In the genomic region with DNA sequence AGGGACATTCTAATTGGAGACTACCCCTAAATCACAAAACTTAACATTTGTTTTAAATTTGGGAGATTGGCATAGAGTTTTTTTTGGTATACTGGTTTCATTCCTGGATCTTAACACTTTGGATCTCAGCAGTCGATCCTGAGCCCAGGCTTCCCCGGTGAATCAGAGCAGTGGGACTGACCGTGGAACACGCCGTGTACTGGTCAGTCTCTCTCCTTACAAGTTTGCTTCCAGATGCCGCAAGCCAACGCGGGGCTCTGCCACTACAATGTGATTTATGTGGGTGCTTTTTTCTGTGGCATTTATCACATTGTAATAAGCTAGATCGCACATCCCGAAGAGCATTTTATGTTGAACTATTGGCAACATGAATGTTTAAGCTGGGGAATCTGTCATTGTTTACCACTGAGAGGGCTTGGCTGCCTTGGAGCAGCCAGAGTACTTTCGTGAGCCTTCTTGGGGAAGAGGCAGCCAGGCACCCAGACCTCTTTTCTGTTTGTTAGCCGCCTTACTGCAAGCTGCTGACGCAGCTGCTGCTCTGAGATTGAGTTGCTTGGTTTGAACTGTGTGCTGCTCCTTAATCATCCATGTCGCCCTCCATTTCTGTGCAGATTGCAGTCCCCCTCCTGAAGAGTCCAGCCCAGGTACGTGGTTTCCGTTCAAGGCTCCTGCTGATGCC, we compare ENCODE assay signal across 17 cellular contexts. TPM values are rescaled to one million over a fixed set of nuclear protein-coding genes. Genes with fewer than 3 reads are reported as not detected.
DNase-seq lines count a peak whose midpoint lies in the region; ATAC-seq and TF ChIP-seq lines count a peak whose summit lies in the region.
"Had no signal": no experiment of that assay in that cellular context is flagged by ENCODE, and none has a peak within 500 bp of the region (broad histone marks: within the 10 kb centered on the region; RNA-seq: fewer than 3 reads in every experiment).

No MANE protein-coding gene starts in this region.

- H3K36me3 Mint-ChIP-seq in CD8-positive, alpha-beta T cell = peaks cover 87% of the 10 kb centered on the region
- peaks cover 73% of the 10 kb centered on the region for H3K36me3 Mint-ChIP-seq in endodermal cell (ENCODE audit: low read depth)

- H3K27ac Mint-ChIP-seq in CD8-positive, alpha-beta T cell = peak overlapping the region; percentile 79
- H3K27ac Mint-ChIP-seq in endodermal cell = peak overlapping the region; percentile 52

- no peak for ATAC-seq in CD8-positive, alpha-beta T cell
- no peak for ATAC-seq in SK-N-SH treated with all-trans-retinoic acid at 6 μM for 48 hours
- no peak for ATAC-seq in GM21786 (IDR thresholded peaks at IDR 0.05; ENCODE audit: unreplicated experiment)
- ATAC-seq: upper lobe of right lung had no signal

- 94 to 96% methylated on average over 16 of the region's 16 CpGs for WGBS in endodermal cell (ENCODE audit: insufficient coverage in 1 of 2, insufficient read length in 1 of 2), 2 experiments
- 89 to 96% (median 95%) methylated on average over 16 of the region's 16 CpGs for WGBS in adrenal gland, 4 donors

- peaks cover 47% of the 10 kb centered on the region for H3K4me1 Mint-ChIP-seq in CD8-positive, alpha-beta T cell (ENCODE audit: low read depth)
- no peaks in the 10 kb centered on the region for H3K4me1 Mint-ChIP-seq in endodermal cell

- no peaks in the 10 kb centered on the region for H3F3A ChIP-seq in OCI-LY1 (ENCODE audit: insufficient read depth, low read length)

- H3K9me2 ChIP-seq in OCI-LY1 (ENCODE audit: low read depth, low read length) = no peaks in the 10 kb centered on the region

- no peak for TF ChIP-seq POLR2A in adrenal gland (IDR thresholded peaks at IDR 0.05)

- H3K9me3 Mint-ChIP-seq in CD8-positive, alpha-beta T cell = no peaks in the 10 kb centered on the region
- H3K9me3 Mint-ChIP-seq in endodermal cell = no peaks in the 10 kb centered on the region

- H3K4me3 Mint-ChIP-seq in CD8-positive, alpha-beta T cell = no peak overlapping the region
- no peak overlapping the region for H3K4me3 Mint-ChIP-seq in endodermal cell

- no peak overlapping the region for H3K27ac ChIP-seq in CD8-positive, alpha-beta T cell (ENCODE audit: low read depth, low read length)
- peak overlapping the region; percentile 49 for H3K27ac ChIP-seq in OCI-LY1 (ENCODE audit: low read depth, low read length, poor library complexity, severe bottlenecking)
- no peak overlapping the region for H3K27ac ChIP-seq in endodermal cell (ENCODE audit: low read depth, low read length)
- peak overlapping the region; percentile 70 for H3K27ac ChIP-seq in osteoblast (ENCODE audit: low read depth, low read length)
- H3K27ac ChIP-seq in adrenal gland = peak overlapping the region in 2 of 5 donors; percentile 88 to 91
- H3K27ac ChIP-seq: epithelial cell of prostate, HL-60, RWPE1, upper lobe of right lung had no signal

- H3K9ac ChIP-seq in OCI-LY1 (ENCODE audit: low read length) = no peak overlapping the region
- H3K9ac ChIP-seq in endodermal cell (ENCODE audit: extremely low read depth, low read length, poor library complexity, severe bottlenecking) = no peak overlapping the region

- H3K4me1 ChIP-seq in CD8-positive, alpha-beta T cell (ENCODE audit: insufficient read depth, low read length) = peaks cover 8% of the 10 kb centered on the region
- H3K4me1 ChIP-seq in OCI-LY1 (ENCODE audit: insufficient read depth, low read length, severe bottlenecking) (peaks cover 72% of the 10 kb centered on the region), endodermal cell (ENCODE audit: control insufficient read depth, insufficient read depth, low read length) (no peaks in the 10 kb centered on the region), osteoblast (ENCODE audit: insufficient read depth, low read length) (peaks cover 29% of the 10 kb centered on the region), adrenal gland (replicated peaks in 1 of 2) (peaks cover 24 to 32% of the 10 kb centered on the region in 2 donors)

- H3K4me2 ChIP-seq in OCI-LY1 (ENCODE audit: low read length) (no peak overlapping the region), osteoblast (ENCODE audit: insufficient read depth, low read length) (no peak overlapping the region)

- no peak overlapping the region for H2AFZ ChIP-seq in OCI-LY1 (ENCODE audit: low read length)
- no peak overlapping the region for H2AFZ ChIP-seq in osteoblast (ENCODE audit: low read length)

- H3K27me3 ChIP-seq in CD8-positive, alpha-beta T cell (ENCODE audit: insufficient read depth, low read length) = no peaks in the 10 kb centered on the region
- H3K27me3 ChIP-seq in OCI-LY1 (ENCODE audit: insufficient read depth, low read length) (no peaks in the 10 kb centered on the region), endodermal cell (ENCODE audit: control insufficient read depth, insufficient read depth, low read length, poor library complexity, severe bottlenecking) (no peaks in the 10 kb centered on the region), osteoblast (ENCODE audit: insufficient read depth, low read length) (no peaks in the 10 kb centered on the region), adrenal gland (no peaks in the 10 kb centered on the region)
- H3K27me3 ChIP-seq: upper lobe of right lung had no signal

- H3K36me3 ChIP-seq in CD8-positive, alpha-beta T cell (ENCODE audit: insufficient read depth, low read length) = peaks cover 66% of the 10 kb centered on the region
- no peaks in the 10 kb centered on the region; the same call in 1 of the 2 replicates for H3K36me3 ChIP-seq in OCI-LY1 (ENCODE audit: insufficient read depth, low read length)
- peaks cover 100% of the 10 kb centered on the region for H3K36me3 ChIP-seq in endodermal cell (ENCODE audit: control insufficient read depth, insufficient read depth, low read length)
- peaks cover 8% of the 10 kb centered on the region for H3K36me3 ChIP-seq in osteoblast (ENCODE audit: insufficient read depth, low read length)
- H3K36me3 ChIP-seq in adrenal gland (replicated peaks in 1 of 2) = peaks cover 0 to 44% of the 10 kb centered on the region in 2 donors

- no peak overlapping the region for H3K4me3 ChIP-seq in CD8-positive, alpha-beta T cell (ENCODE audit: low read depth, low read length)
- H3K4me3 ChIP-seq in OCI-LY1 (ENCODE audit: low read depth, low read length, poor library complexity, severe bottlenecking) (no peak overlapping the region), endodermal cell (ENCODE audit: low read length) (no peak overlapping the region), osteoblast (ENCODE audit: insufficient read depth, low read length) (no peak overlapping the region), adrenal gland (no peak overlapping the region)
- H3K4me3 ChIP-seq: upper lobe of right lung had no signal

- H3K27me3 Mint-ChIP-seq in CD8-positive, alpha-beta T cell (ENCODE audit: low read depth) = no peaks in the 10 kb centered on the region
- H3K27me3 Mint-ChIP-seq in endodermal cell (ENCODE audit: insufficient read depth) = no peaks in the 10 kb centered on the region

- H4K20me1 ChIP-seq in OCI-LY1 (ENCODE audit: insufficient read depth, low read length) (no peaks in the 10 kb centered on the region), osteoblast (ENCODE audit: insufficient read depth, low read length) (no peaks in the 10 kb centered on the region)

- H3K79me2 ChIP-seq in OCI-LY1 (ENCODE audit: insufficient read depth, low read length) (no peaks in the 10 kb centered on the region), osteoblast (ENCODE audit: insufficient read depth, low read length) (no peaks in the 10 kb centered on the region)

- intact Hi-C loops in CD8-positive, alpha-beta T cell (cut with DNase I, micrococcal nuclease) = no loop called here
- intact Hi-C loops in adrenal gland (cut with DNase I) = no loop called here

- CTCF ChIA-PET in CD8-positive, alpha-beta T cell (lab: Charles Lee) = interaction anchor here (1.0 to 5.0 kb wide), 3 partner anchors 11 to 507 kb away, joined by 3 to 29 read pairs (median 3); no protein-coding TSS in a partner anchor

- DNase-seq in CD8-positive, alpha-beta T cell = no peak
- no peak for DNase-seq in endodermal cell
- peak; percentile 14 for DNase-seq in osteoblast (ENCODE audit: insufficient read length, low spot score, missing footprints)
- no peak for DNase-seq in DMS114 treated with DMSO at 0.1 percent for 48 hours (lab: John Stamatoyannopoulos, UW; ENCODE audit: unreplicated experiment)
- DNase-seq in adrenal gland = no peak
- DNase-seq: activated CD4-positive, alpha-beta T cell treated with anti-CD3 and anti-CD28 coated beads for 48 hours; caudate nucleus; NCI-H2029; NCI-H748 treated with DMSO at 0.1 percent for 48 hours; retina; upper lobe of right lung had no signal

- POLR2A ChIA-PET in CD8-positive, alpha-beta T cell (lab: Charles Lee) = no interaction called here

- H3K9me3 ChIP-seq in CD8-positive, alpha-beta T cell (ENCODE audit: low read length) = no peaks in the 10 kb centered on the region
- H3K9me3 ChIP-seq in OCI-LY1 (ENCODE audit: low read length) = no peaks in the 10 kb centered on the region
- no peaks in the 10 kb centered on the region for H3K9me3 ChIP-seq in endodermal cell (ENCODE audit: control insufficient read depth, low read length)
- no peaks in the 10 kb centered on the region for H3K9me3 ChIP-seq in osteoblast (ENCODE audit: low read depth, low read length)
- H3K9me3 ChIP-seq in adrenal gland (replicated peaks in 1 of 3) = no peaks in the 10 kb centered on the region
- H3K9me3 ChIP-seq: upper lobe of right lung had no signal

- TF ChIP-seq CTCF in CD8-positive, alpha-beta T cell (IDR thresholded peaks at IDR 0.05) = no peak
- no peak for TF ChIP-seq CTCF in OCI-LY1 (IDR thresholded peaks at IDR 0.05; ENCODE audit: low read length)
- TF ChIP-seq CTCF in endodermal cell (conservative IDR thresholded peaks at IDR 0.05) = no peak
- TF ChIP-seq CTCF in osteoblast (IDR thresholded peaks at IDR 0.05; ENCODE audit: extremely low read depth, low read depth, low read length) = no peak
- no peak for TF ChIP-seq CTCF in adrenal gland (IDR thresholded peaks at IDR 0.05)

TF ChIP-seq in SK-N-SH treated with all-trans-retinoic acid at 6 μM for 48 hours, 23 proteins besides CTCF, POLR2A, EP300 and RAD21 (continues in another document):
- no peak for TF ChIP-seq PPARA (CRISPR knock-in tag; IDR thresholded peaks at IDR 0.05; ENCODE audit: borderline replicate concordance)
- no peak for TF ChIP-seq TOX (CRISPR knock-in tag; IDR thresholded peaks at IDR 0.05; ENCODE audit: borderline replicate concordance)
- no peak for TF ChIP-seq ZNF565 (CRISPR knock-in tag; conservative IDR thresholded peaks at IDR 0.05; ENCODE audit: low read depth)
- TF ChIP-seq ZC3H10 (CRISPR knock-in tag; IDR thresholded peaks at IDR 0.05) = no peak

RNA-seq across cellular contexts. Expression of a gene that starts 49.3 kb away (rescaled TPM):
- 10 to 100 TPM; 19.7 to 24.1 TPM for total RNA-seq in CD8-positive, alpha-beta T cell
- total RNA-seq in endodermal cell (10 to 100 TPM; 34.1 to 44.9 TPM), osteoblast (17.4 and 21.2 TPM in 2 replicates), adrenal gland (10 to 100 TPM; 18.9 to 70.0 (median 36.6) TPM)
- polyA plus RNA-seq in endodermal cell (2013, experiment 1 of 2) = 44.4 TPM
- 38.3 TPM for polyA plus RNA-seq in endodermal cell (2013, experiment 2 of 2)
- polyA plus RNA-seq in adrenal gland = 10 to 100 TPM; 36.5 to 76.0 (median 57.0) TPM

RNA-seq across cellular contexts. Expression of a gene that starts 49.4 kb away (rescaled TPM):
- total RNA-seq in CD8-positive, alpha-beta T cell = 10 to 100 TPM; 12.5 to 14.4 TPM
- total RNA-seq in endodermal cell (10 to 100 TPM; 81.2 to 82.8 TPM), osteoblast (31.5 and 36.2 TPM in 2 replicates), adrenal gland (10 to 100 TPM; 48.6 to 72.4 (median 55.1) TPM)
- polyA plus RNA-seq in endodermal cell (2013, experiment 1 of 2) = 71.0 TPM
- polyA plus RNA-seq in endodermal cell (2013, experiment 2 of 2) = 77.5 TPM
- polyA plus RNA-seq in adrenal gland = 10 to 100 TPM; 43.5 to 75.1 (median 50.3) TPM

Comparison
In these comparisons a context has a peak if more than half of its experiments do, and no peak if none do; other contexts are left out.
1. H3K27ac ChIP-seq: peak in OCI-LY1 (single experiment) and osteoblast (single experiment); none in CD8-positive, alpha-beta T cell (single experiment) and endodermal cell (single experiment).